In genomic region chr1:17984510-17985085, GRCh38 we compare ENCODE assay signal across 8 cellular contexts.
DNase-seq lines count a peak whose midpoint lies in the region; ATAC-seq and TF ChIP-seq lines count a peak whose summit lies in the region.

No MANE protein-coding gene starts in this region.

- TF ChIP-seq CTCF in LNCAP (IDR thresholded peaks at IDR 0.05) (peak; percentile 54), body of pancreas (IDR thresholded peaks at IDR 0.05) (peak; percentile 18 to 62 (median 50)), neutrophil (IDR thresholded peaks at IDR 0.05) (peak; percentile 45)

- H3K27ac ChIP-seq in body of pancreas (no peak overlapping the region), neutrophil (no peak overlapping the region)

- DNase-seq in NCI-H82 (lab: John Stamatoyannopoulos, UW) = peak; percentile 79
- no peak for DNase-seq in NCI-H82 treated with DMSO at 0.1 percent for 48 hours (lab: John Stamatoyannopoulos, UW; ENCODE audit: unreplicated experiment)
- DNase-seq in body of pancreas = peak; percentile 28 to 50 (median 43)
- no peak for DNase-seq in NK-92 treated with Interleukin-12 subunit alpha and Interleukin-12 subunit beta, amount 100 ng/mL, for 24 hours (lab: John Stamatoyannopoulos, UW)

- TF ChIP-seq POLR2A in body of pancreas (IDR thresholded peaks at IDR 0.05) = no peak

- no peaks in the 10 kb centered on the region for H3K36me3 ChIP-seq in body of pancreas (replicated peaks in 1 of 2; ENCODE audit: insufficient read depth in 1 of 2, low read depth in 2 of 2)
- H3K36me3 ChIP-seq in neutrophil = no peaks in the 10 kb centered on the region

- no peaks in the 10 kb centered on the region for H3K9me3 ChIP-seq in body of pancreas
- H3K9me3 ChIP-seq in neutrophil = no peaks in the 10 kb centered on the region

- 28 to 38% methylated on average over 10 of the region's 10 CpGs for WGBS in body of pancreas, 2 donors

- H3K4me3 ChIP-seq in body of pancreas (no peak overlapping the region), neutrophil (ENCODE audit: low read depth in 1 of 2, low read length in 1 of 2) (no peak overlapping the region)

- H3K27me3 ChIP-seq in body of pancreas = no peaks in the 10 kb centered on the region
- H3K27me3 ChIP-seq in neutrophil = no peaks in the 10 kb centered on the region

- H3K4me1 ChIP-seq in body of pancreas (no peaks in the 10 kb centered on the region), neutrophil (ENCODE audit: control insufficient read depth in 1 of 2, insufficient read depth in 1 of 2, low read depth in 1 of 2, low read length in 1 of 2) (no peaks in the 10 kb centered on the region)

- ATAC-seq in body of pancreas (no peak), HG02840 (IDR thresholded peaks at IDR 0.05; ENCODE audit: low FRiP score, unreplicated experiment) (no peak), HG03565 (IDR thresholded peaks at IDR 0.05; ENCODE audit: unreplicated experiment) (no peak)

- intact Hi-C loops in body of pancreas (cut with DNase I) = loop anchor here (10.0 kb wide), 1 partner anchor 590 kb away; no protein-coding TSS in a partner anchor

Comparison
In these comparisons a context has a peak if more than half of its experiments do, and no peak if none do; other contexts are left out.
1. DNase-seq: peak in NCI-H82 (single experiment) and body of pancreas (4 of 4); none in NCI-H82 treated with DMSO at 0.1 percent for 48 hours (single experiment) and NK-92 treated with Interleukin-12 subunit alpha and Interleukin-12 subunit beta, amount 100 ng/mL, for 24 hours (single experiment).
2. Peak in every context shown above with its lines, with median percentiles within 50 percentile points of each other: CTCF ChIP-seq.